Comparison of ENCODE assay signal across 1 cellular context in genomic region chr4:180057891-180058643, GRCh38.
A peak's percentile ranks its signal among the peaks of the same experiment; 100 is the strongest.
TF ChIP-seq lines count a peak whose summit lies in the region.

No MANE protein-coding gene starts in this region.

TF ChIP-seq in HepG2, 621 proteins besides CTCF, POLR2A, EP300 and RAD21 (continued from another document and continues in another):
- TF ChIP-seq, protein P1, sequence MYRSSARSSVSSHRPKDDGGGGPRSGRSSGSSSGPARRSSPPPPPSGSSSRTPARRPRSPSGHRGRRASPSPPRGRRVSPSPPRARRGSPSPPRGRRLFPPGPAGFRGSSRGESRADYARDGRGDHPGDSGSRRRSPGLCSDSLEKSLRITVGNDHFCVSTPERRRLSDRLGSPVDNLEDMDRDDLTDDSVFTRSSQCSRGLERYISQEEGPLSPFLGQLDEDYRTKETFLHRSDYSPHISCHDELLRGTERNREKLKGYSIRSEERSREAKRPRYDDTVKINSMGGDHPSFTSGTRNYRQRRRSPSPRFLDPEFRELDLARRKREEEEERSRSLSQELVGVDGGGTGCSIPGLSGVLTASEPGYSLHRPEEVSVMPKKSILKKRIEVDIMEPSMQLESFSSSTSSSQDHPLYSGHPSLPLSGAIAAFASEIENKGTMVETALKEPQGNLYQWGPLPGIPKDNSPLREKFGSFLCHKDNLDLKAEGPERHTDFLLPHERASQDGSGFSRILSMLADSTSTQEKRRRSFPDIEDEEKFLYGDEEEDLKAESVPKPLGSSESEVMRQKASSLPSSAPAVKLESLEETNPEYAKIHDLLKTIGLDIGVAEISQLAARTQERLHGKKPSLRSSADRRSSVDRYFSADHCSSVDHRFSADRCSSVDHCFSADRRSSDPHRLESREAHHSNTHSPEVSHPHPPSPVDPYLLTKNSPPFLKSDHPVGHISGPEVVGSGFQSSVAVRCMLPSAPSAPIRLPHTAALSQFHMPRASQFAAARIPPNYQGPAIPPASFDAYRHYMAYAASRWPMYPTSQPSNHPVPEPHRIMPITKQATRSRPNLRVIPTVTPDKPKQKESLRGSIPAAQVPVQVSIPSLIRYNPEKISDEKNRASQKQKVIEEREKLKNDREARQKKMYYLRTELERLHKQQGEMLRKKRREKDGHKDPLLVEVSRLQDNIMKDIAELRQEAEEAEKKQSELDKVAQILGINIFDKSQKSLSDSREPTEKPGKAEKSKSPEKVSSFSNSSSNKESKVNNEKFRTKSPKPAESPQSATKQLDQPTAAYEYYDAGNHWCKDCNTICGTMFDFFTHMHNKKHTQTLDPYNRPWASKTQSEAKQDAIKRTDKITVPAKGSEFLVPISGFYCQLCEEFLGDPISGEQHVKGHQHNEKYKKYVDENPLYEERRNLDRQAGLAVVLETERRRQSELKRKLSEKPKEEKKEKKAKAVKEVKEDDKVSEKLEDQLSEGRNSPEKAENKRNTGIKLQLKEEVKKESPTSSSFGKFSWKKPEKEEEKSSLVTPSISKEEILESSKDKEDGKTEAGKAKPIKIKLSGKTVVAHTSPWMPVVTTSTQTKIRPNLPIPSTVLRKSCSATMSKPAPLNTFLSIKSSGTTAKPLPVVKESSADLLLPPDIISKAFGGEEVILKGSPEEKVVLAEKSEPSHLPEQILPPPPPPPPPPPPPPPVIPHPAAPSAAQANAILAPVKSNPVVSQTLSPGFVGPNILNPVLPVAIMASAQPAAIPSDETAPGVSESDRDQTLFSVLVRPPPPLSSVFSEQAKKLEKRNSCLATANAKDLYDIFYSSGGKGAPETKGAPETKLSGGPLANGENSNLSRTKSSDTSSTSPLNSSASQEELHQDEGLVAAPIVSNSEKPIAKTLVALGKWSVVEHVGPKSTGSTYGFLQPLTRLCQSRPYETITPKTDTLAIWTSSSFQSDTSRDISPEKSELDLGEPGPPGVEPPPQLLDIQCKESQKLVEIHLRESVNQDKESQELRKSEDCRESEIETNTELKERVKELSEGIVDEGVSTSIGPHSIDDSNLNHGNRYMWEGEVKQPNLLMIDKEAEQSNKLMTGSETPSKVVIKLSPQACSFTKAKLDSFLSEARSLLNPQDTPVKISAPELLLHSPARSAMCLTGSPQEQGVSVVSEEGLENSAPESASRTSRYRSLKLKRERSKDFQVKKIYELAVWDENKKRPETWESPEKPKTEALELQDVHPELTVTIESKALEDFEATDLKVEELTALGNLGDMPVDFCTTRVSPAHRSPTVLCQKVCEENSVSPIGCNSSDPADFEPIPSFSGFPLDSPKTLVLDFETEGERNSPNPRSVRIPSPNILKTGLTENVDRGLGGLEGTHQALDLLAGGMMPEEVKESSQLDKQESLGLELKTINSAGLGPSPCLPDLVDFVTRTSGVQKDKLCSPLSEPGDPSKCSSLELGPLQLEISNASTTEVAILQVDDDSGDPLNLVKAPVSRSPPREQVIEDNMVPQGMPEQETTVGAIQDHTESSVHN (CRISPR knock-in tag; IDR thresholded peaks at IDR 0.05): no peak
- no peak for TF ChIP-seq ZSCAN9 (CRISPR knock-in tag; IDR thresholded peaks at IDR 0.05; ENCODE audit: borderline replicate concordance)
- no peak for TF ChIP-seq SALL1 (CRISPR knock-in tag; IDR thresholded peaks at IDR 0.05)
- TF ChIP-seq ETV6 (CRISPR knock-in tag; conservative IDR thresholded peaks at IDR 0.05): no peak
- no peak for TF ChIP-seq ARID4A (CRISPR knock-in tag; IDR thresholded peaks at IDR 0.05; ENCODE audit: borderline replicate concordance)
- TF ChIP-seq ZNF878 (CRISPR knock-in tag; IDR thresholded peaks at IDR 0.05): no peak
- TF ChIP-seq, protein P2, sequence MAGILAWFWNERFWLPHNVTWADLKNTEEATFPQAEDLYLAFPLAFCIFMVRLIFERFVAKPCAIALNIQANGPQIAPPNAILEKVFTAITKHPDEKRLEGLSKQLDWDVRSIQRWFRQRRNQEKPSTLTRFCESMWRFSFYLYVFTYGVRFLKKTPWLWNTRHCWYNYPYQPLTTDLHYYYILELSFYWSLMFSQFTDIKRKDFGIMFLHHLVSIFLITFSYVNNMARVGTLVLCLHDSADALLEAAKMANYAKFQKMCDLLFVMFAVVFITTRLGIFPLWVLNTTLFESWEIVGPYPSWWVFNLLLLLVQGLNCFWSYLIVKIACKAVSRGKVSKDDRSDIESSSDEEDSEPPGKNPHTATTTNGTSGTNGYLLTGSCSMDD (CRISPR knock-in tag; IDR thresholded peaks at IDR 0.05): no peak
- peak; percentile 17 for TF ChIP-seq HNRNPLL (IDR thresholded peaks at IDR 0.05; ENCODE audit: low read depth, low read length, poor library complexity, severe bottlenecking)
- TF ChIP-seq, protein P3, sequence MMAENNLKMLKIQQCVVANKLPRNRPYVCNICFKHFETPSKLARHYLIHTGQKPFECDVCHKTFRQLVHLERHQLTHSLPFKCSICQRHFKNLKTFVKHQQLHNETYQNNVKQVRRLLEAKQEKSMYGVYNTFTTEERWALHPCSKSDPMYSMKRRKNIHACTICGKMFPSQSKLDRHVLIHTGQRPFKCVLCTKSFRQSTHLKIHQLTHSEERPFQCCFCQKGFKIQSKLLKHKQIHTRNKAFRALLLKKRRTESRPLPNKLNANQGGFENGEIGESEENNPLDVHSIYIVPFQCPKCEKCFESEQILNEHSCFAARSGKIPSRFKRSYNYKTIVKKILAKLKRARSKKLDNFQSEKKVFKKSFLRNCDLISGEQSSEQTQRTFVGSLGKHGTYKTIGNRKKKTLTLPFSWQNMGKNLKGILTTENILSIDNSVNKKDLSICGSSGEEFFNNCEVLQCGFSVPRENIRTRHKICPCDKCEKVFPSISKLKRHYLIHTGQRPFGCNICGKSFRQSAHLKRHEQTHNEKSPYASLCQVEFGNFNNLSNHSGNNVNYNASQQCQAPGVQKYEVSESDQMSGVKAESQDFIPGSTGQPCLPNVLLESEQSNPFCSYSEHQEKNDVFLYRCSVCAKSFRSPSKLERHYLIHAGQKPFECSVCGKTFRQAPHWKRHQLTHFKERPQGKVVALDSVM (CRISPR knock-in tag; IDR thresholded peaks at IDR 0.05): no peak
- no peak for TF ChIP-seq SIX4 (CRISPR knock-in tag; IDR thresholded peaks at IDR 0.05)
- 0 out of 2 replicates have a peak, but pooled peaks have one; percentile 40 for TF ChIP-seq ZNF343 (CRISPR knock-in tag; IDR thresholded peaks at IDR 0.05)
- peak; percentile 50; the same call in 1 of the 2 replicates for TF ChIP-seq UBTF (CRISPR knock-in tag; IDR thresholded peaks at IDR 0.05)
- TF ChIP-seq, protein P4, sequence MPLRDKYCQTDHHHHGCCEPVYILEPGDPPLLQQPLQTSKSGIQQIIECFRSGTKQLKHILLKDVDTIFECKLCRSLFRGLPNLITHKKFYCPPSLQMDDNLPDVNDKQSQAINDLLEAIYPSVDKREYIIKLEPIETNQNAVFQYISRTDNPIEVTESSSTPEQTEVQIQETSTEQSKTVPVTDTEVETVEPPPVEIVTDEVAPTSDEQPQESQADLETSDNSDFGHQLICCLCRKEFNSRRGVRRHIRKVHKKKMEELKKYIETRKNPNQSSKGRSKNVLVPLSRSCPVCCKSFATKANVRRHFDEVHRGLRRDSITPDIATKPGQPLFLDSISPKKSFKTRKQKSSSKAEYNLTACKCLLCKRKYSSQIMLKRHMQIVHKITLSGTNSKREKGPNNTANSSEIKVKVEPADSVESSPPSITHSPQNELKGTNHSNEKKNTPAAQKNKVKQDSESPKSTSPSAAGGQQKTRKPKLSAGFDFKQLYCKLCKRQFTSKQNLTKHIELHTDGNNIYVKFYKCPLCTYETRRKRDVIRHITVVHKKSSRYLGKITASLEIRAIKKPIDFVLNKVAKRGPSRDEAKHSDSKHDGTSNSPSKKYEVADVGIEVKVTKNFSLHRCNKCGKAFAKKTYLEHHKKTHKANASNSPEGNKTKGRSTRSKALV (CRISPR knock-in tag; IDR thresholded peaks at IDR 0.05): 0 out of 2 replicates have a peak, but pooled peaks have one; percentile 46
- TF ChIP-seq, protein P5, sequence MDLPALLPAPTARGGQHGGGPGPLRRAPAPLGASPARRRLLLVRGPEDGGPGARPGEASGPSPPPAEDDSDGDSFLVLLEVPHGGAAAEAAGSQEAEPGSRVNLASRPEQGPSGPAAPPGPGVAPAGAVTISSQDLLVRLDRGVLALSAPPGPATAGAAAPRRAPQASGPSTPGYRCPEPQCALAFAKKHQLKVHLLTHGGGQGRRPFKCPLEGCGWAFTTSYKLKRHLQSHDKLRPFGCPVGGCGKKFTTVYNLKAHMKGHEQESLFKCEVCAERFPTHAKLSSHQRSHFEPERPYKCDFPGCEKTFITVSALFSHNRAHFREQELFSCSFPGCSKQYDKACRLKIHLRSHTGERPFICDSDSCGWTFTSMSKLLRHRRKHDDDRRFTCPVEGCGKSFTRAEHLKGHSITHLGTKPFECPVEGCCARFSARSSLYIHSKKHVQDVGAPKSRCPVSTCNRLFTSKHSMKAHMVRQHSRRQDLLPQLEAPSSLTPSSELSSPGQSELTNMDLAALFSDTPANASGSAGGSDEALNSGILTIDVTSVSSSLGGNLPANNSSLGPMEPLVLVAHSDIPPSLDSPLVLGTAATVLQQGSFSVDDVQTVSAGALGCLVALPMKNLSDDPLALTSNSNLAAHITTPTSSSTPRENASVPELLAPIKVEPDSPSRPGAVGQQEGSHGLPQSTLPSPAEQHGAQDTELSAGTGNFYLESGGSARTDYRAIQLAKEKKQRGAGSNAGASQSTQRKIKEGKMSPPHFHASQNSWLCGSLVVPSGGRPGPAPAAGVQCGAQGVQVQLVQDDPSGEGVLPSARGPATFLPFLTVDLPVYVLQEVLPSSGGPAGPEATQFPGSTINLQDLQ (CRISPR knock-in tag; IDR thresholded peaks at IDR 0.05): no peak
- no peak for TF ChIP-seq ZNF691 (CRISPR knock-in tag; IDR thresholded peaks at IDR 0.05; ENCODE audit: borderline replicate concordance, low read depth)
- TF ChIP-seq, protein P6, sequence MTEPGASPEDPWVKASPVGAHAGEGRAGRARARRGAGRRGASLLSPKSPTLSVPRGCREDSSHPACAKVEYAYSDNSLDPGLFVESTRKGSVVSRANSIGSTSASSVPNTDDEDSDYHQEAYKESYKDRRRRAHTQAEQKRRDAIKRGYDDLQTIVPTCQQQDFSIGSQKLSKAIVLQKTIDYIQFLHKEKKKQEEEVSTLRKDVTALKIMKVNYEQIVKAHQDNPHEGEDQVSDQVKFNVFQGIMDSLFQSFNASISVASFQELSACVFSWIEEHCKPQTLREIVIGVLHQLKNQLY (CRISPR knock-in tag; IDR thresholded peaks at IDR 0.05): no peak
- no peak for TF ChIP-seq PRMT3 (CRISPR knock-in tag; IDR thresholded peaks at IDR 0.05; ENCODE audit: borderline replicate concordance, low read depth)
